Comparison of ENCODE assay signal across 18 cellular contexts in genomic region chr18:73101977-73102376, GRCh38.
"Had no signal": no experiment of that assay in that cellular context is flagged by ENCODE, and none has a peak within 500 bp of the region (broad histone marks: within the 10 kb centered on the region; RNA-seq: fewer than 3 reads in every experiment).

No MANE protein-coding gene starts in this region.

- H3K9me3 ChIP-seq: sigmoid colon had no signal

- H3K4me3 ChIP-seq: cardiac muscle cell, lung, sigmoid colon had no signal

- H3K27me3 ChIP-seq: cardiac muscle cell, foreskin keratinocyte, sigmoid colon had no signal

- DNase-seq: activated B cell treated with CpG ODN at 0.5 μM for 24 hours; activated CD4-positive, alpha-beta memory T cell treated with anti-CD3 and anti-CD28 coated beads for 36 hours; activated CD4-positive, alpha-beta T cell treated with anti-CD3 and anti-CD28 coated beads for 4 hours; activated naive CD4-positive, alpha-beta T cell treated with Interleukin-2 at 50 U/mL for 16 hours; activated naive CD8-positive, alpha-beta T cell treated with anti-CD3 and anti-CD28 coated beads, Interleukin-2, amount 50 U/mL, for 24 hours; activated T-cell treated with anti-CD3 and anti-CD28 coated beads for 4 hours; aorta; endodermal cell; head of caudate nucleus; kidney; sigmoid colon; stimulated activated CD8-positive, alpha-beta memory T cell treated with anti-CD3 and anti-CD28 coated beads, Interleukin-4, amount 100 ng/mL, for 48 hours; stimulated activated naive CD4-positive, alpha-beta T cell had no signal

- ATAC-seq: activated naive CD8-positive, alpha-beta T cell treated with anti-CD3 and anti-CD28 coated beads, Interleukin-2, amount 50 U/mL, for 24 hours; activated T-helper 17 cell treated with anti-CD3 and anti-CD28 coated beads, Interleukin-2, amount 50 U/mL, for 72 hours; foreskin keratinocyte; left lobe of liver had no signal

- H3K27ac ChIP-seq: cardiac muscle cell, foreskin keratinocyte, sigmoid colon had no signal

- H3K4me1 ChIP-seq: foreskin keratinocyte, sigmoid colon had no signal

- H3K36me3 ChIP-seq: cardiac muscle cell, sigmoid colon had no signal
